Comparison of ENCODE assay signal across 28 cellular contexts in the genomic region with DNA sequence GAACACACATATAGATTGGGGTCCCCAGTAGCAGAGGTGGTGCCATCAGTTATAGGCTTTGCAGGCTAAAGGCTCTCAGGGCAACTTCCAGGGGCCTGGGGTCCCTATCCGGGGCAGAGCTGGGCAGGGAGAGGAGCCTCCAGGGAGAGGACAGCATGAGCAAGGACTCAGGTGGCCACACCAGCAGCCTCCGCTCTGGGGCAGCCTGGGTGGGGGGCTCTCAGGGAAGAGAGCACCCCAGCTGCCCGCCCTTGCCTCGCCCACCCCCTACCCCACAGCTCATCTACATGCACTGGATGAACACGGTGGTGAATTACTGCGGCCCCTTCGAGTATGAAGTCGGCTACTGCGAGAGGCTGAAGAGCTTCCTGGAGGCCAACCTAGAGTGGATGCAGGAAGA.
"Had no signal": no experiment of that assay in that cellular context is flagged by ENCODE, and none has a peak within 500 bp of the region (broad histone marks: within the 10 kb centered on the region; RNA-seq: fewer than 3 reads in every experiment).

No MANE protein-coding gene starts in this region.

- DNase-seq: activated effector memory CD4-positive, alpha-beta T cell treated with anti-CD3 and anti-CD28 coated beads, Interleukin-2, amount 50 U/mL, for 16 hours; activated effector memory CD4-positive, alpha-beta T cell treated with Interleukin-2 at 50 U/mL for 16 hours; activated gamma-delta T cell; activated gamma-delta T cell treated with Interleukin-2 at 50 U/mL for 16 hours; activated naive CD4-positive, alpha-beta T cell; activated naive CD4-positive, alpha-beta T cell treated with anti-CD3 and anti-CD28 coated beads for 36 hours; activated naive CD4-positive, alpha-beta T cell treated with anti-CD3 and anti-CD28 coated beads, Interleukin-2, amount 10 ng/mL, durations not matched to agents 7 days and 5 days; activated naive CD4-positive, alpha-beta T cell treated with anti-CD3 and anti-CD28 coated beads, Interleukin-2, amount 50 U/mL, for 16 hours; activated naive CD4-positive, alpha-beta T cell treated with Interleukin-2 at 50 U/mL for 16 hours; activated naive CD8-positive, alpha-beta T cell treated with anti-CD3 and anti-CD28 coated beads for 36 hours; activated naive CD8-positive, alpha-beta T cell treated with anti-CD3 and anti-CD28 coated beads, Interleukin-2, amount 10 ng/mL, durations not matched to agents 7 days and 5 days; activated naive CD8-positive, alpha-beta T cell treated with anti-CD3 and anti-CD28 coated beads, Interleukin-2, amount 50 U/mL, for 24 hours; activated T-cell treated with anti-CD3 and anti-CD28 coated beads, Interleukin-2, amount 50 U/mL, for 24 hours; activated T-cell treated with anti-CD3 and anti-CD28 coated beads, Interleukin-2, amount 50 U/mL, for 4 hours; activated T-cell treated with anti-CD3 and anti-CD28 coated beads, Interleukin-2, amount 50 U/mL, for 48 hours; activated T-cell treated with anti-CD3 and anti-CD28 coated beads, Interleukin-2, amount 50 U/mL, for 72 hours; adrenal gland; amniotic stem cell; amygdala; anterior cingulate cortex; aorta; body of pancreas; brain microvascular endothelial cell; caudate nucleus; central memory CD4-positive, alpha-beta T cell; cerebellar nuclear complex had no signal

- FAIRE-seq: astrocyte, bronchial epithelial cell had no signal
